ENCODE assay signal across 2 cellular contexts in genomic region chr2:114201781-114202180, GRCh38.
TF ChIP-seq lines count a peak whose summit lies in the region.

No MANE protein-coding gene starts in this region.

TF ChIP-seq in HCT116, 20 proteins besides CTCF, POLR2A, EP300 and RAD21:
- TF ChIP-seq FOSL1 (IDR thresholded peaks at IDR 0.05; ENCODE audit: low read depth) (no peak), EZH2phosphoT487 (IDR thresholded peaks at IDR 0.05; ENCODE audit: borderline replicate concordance) (no peak), EGR1 (IDR thresholded peaks at IDR 0.05; ENCODE audit: low read depth) (no peak), CEBPB (IDR thresholded peaks at IDR 0.05; ENCODE audit: low read depth) (no peak), SP1 (IDR thresholded peaks at IDR 0.05; ENCODE audit: low read depth) (no peak), ZFX (IDR thresholded peaks at IDR 0.05) (no peak), REST (IDR thresholded peaks at IDR 0.05; ENCODE audit: low read depth) (no peak), TCF7L2 (IDR thresholded peaks at IDR 0.05; ENCODE audit: borderline replicate concordance, extremely low read depth, insufficient read depth, insufficient read length) (no peak), CBX3 (IDR thresholded peaks at IDR 0.05; ENCODE audit: low read depth) (no peak), ATF3 (IDR thresholded peaks at IDR 0.05) (no peak), MAX (IDR thresholded peaks at IDR 0.05) (no peak), POLR2AphosphoS5 (IDR thresholded peaks at IDR 0.05; ENCODE audit: low read depth, low read length) (no peak), SRF (IDR thresholded peaks at IDR 0.05; ENCODE audit: low read depth) (no peak), SIN3A (IDR thresholded peaks at IDR 0.05; ENCODE audit: low read depth) (no peak), EZH2 (IDR thresholded peaks at IDR 0.05) (no peak), JUND (IDR thresholded peaks at IDR 0.05) (no peak), YY1 (IDR thresholded peaks at IDR 0.05; ENCODE audit: extremely low read depth, insufficient replicate concordance, low read depth, low read length) (no peak), ZBTB33 (IDR thresholded peaks at IDR 0.05; ENCODE audit: extremely low read depth, insufficient replicate concordance, low read length) (no peak), ELF1 (IDR thresholded peaks at IDR 0.05; ENCODE audit: borderline replicate concordance, low read depth) (no peak)

TF ChIP-seq in liver, 16 proteins besides CTCF, POLR2A, EP300 and RAD21:
- TF ChIP-seq SP1 (IDR thresholded peaks at IDR 0.05) (no peak), FOXA1 (IDR thresholded peaks at IDR 0.05) (no peak), MAX (IDR thresholded peaks at IDR 0.05) (no peak), HNF4A (conservative IDR thresholded peaks at IDR 0.05) (no peak), HNF4G (IDR thresholded peaks at IDR 0.05) (no peak), RXRA (IDR thresholded peaks at IDR 0.05) (no peak), GABPA (IDR thresholded peaks at IDR 0.05 in 1 of 2, conservative IDR thresholded peaks at IDR 0.05 in 1 of 2) (no peak), FOXA2 (IDR thresholded peaks at IDR 0.05) (no peak), EGR1 (IDR thresholded peaks at IDR 0.05; ENCODE audit: low read depth in 2 of 2) (no peak), NR2F2 (IDR thresholded peaks at IDR 0.05) (no peak), REST (IDR thresholded peaks at IDR 0.05) (no peak)
TF ChIP-seq in liver: peak in this region for 0.
